Comparison of ENCODE assay signal across 10 cellular contexts in the genomic region with DNA sequence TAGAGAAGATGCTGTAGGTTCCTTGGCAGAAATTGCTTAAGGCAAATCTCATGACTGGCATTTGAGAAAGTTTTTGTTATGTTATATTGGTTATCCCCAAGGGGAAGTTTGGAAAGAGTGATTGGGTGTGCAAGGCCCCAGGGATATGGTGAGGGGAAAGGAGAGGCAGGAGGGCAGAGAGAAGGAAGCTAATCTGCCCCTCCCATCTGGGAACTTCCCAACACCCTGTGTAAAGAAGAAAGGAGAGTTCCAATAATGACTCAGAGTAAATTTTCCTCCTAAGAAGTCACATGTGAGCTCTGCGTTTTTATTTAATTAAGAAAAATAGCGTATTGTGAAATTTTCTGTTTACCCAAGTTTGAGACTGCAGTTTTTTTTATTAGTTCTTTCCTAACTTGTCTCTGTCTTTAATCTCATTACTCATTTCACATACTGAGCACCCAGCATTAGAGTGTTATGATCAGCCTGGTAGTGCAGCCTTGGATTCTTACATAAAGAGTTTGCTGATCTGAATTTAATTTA. TPM values are rescaled to one million over a fixed set of nuclear protein-coding genes. Genes with fewer than 3 reads are reported as not detected.
A peak's percentile ranks its signal among the peaks of the same experiment; 100 is the strongest.
DNase-seq lines count a peak whose midpoint lies in the region; ATAC-seq, FAIRE-seq and TF ChIP-seq lines count a peak whose summit lies in the region.
"Had no signal": no experiment of that assay in that cellular context is flagged by ENCODE, and none has a peak within 500 bp of the region (broad histone marks: within the 10 kb centered on the region; RNA-seq: fewer than 3 reads in every experiment).

No MANE protein-coding gene starts in this region.

- H3K9ac ChIP-seq in PC-3 (ENCODE audit: low read length), result peak overlapping the region; percentile 93

- H3K36me3 ChIP-seq in PC-3 (ENCODE audit: low read depth, low read length) (no peaks in the 10 kb centered on the region), small intestine (ENCODE audit: control insufficient read depth in 2 of 2, insufficient read depth in 2 of 2, low read length in 2 of 2) (no peaks in the 10 kb centered on the region)

- intact Hi-C loops in PC-3 (cut with micrococcal nuclease), result loop anchor here (1.0 to 2.0 kb wide), 5 partner anchors 11 to 120 kb away; no protein-coding TSS in a partner anchor

- POLR2A ChIA-PET in PC-3 (lab: Charles Lee; ENCODE audit: unreplicated experiment), result interaction anchor here (0.6 to 0.7 kb wide), 3 partner anchors 17 to 109 kb away, joined by 3 to 6 read pairs (median 3); no protein-coding TSS in a partner anchor

- H3K9me2 ChIP-seq in PC-3 (replicated peaks; ENCODE audit: low read length), result no peaks in the 10 kb centered on the region

- H2AFZ ChIP-seq in PC-3 (ENCODE audit: low read length), result no peak overlapping the region

- peak overlapping the region; percentile 78 for H3K4me2 ChIP-seq in PC-3 (ENCODE audit: low read length)

- TF ChIP-seq CTCF in PC-3 (conservative IDR thresholded peaks at IDR 0.05; ENCODE audit: low read depth, low read length) (no peak), fibroblast of the aortic adventitia (IDR thresholded peaks at IDR 0.05; ENCODE audit: insufficient read depth, low read length) (no peak)

- peaks cover 50% of the 10 kb centered on the region for H3K4me1 ChIP-seq in PC-3 (ENCODE audit: insufficient read depth, low read length)
- H3K4me1 ChIP-seq in small intestine (ENCODE audit: control insufficient read depth in 2 of 2, insufficient read depth in 1 of 2, low read depth in 1 of 2, low read length in 1 of 2), result no peaks in the 10 kb centered on the region

- BruUV-seq in PC-3 (replicated peaks; lab: Mats Ljungman, UMichigan), result no TSS peak

- H4K20me1 ChIP-seq in PC-3 (ENCODE audit: low read length), result no peaks in the 10 kb centered on the region

- peak; percentile 95 for DNase-seq in PC-3
- DNase-seq in fibroblast of the aortic adventitia (ENCODE audit: low read depth), result peak; percentile 94
- peak; percentile 20 for DNase-seq in small intestine
- no peak for DNase-seq in DMS153 (lab: John Stamatoyannopoulos, UW)
- DNase-seq in NCI-H1694 treated with DMSO at 0.1 percent for 48 hours (lab: John Stamatoyannopoulos, UW), result no peak
- no peak for DNase-seq in cerebellar nuclear complex (lab: John Stamatoyannopoulos, UW)
- DNase-seq: H7, hypothalamus had no signal

- H3K27me3 ChIP-seq in PC-3 (ENCODE audit: low read length), result no peaks in the 10 kb centered on the region
- no peaks in the 10 kb centered on the region for H3K27me3 ChIP-seq in small intestine (ENCODE audit: control insufficient read depth in 2 of 2, insufficient read depth in 2 of 2, low read length in 2 of 2)

- no peaks in the 10 kb centered on the region for H3F3A ChIP-seq in PC-3 (ENCODE audit: low read length, unreplicated experiment)

- no peaks in the 10 kb centered on the region for H3K79me2 ChIP-seq in PC-3 (ENCODE audit: low read length)

- CTCF ChIA-PET in PC-3 (lab: Charles Lee), result interaction anchor here (0.5 kb wide), 1 partner anchor 154 kb away, joined by 4 read pairs; no protein-coding TSS in a partner anchor

- WGBS in small intestine, 3 donors, result 7 to 24% (median 10%) methylated on average over 2 of the region's 2 CpGs

- H3K4me3 ChIP-seq in PC-3 (ENCODE audit: low read length), result peak overlapping the region; percentile 9; the same call in 1 of the 2 replicates
- no peak overlapping the region for H3K4me3 ChIP-seq in fibroblast of the aortic adventitia (ENCODE audit: low read depth, low read length)
- H3K4me3 ChIP-seq in small intestine (ENCODE audit: low read depth in 1 of 2, low read length in 2 of 2), result no peak overlapping the region

- H3K9me3 ChIP-seq in PC-3 (ENCODE audit: low read length) (no peaks in the 10 kb centered on the region), small intestine (ENCODE audit: control insufficient read depth, low read depth) (no peaks in the 10 kb centered on the region)

- no peak for FAIRE-seq in small intestine (lab: Jason Lieb, UNC)

- peak; percentile 18 for ATAC-seq in GM18867 (IDR thresholded peaks at IDR 0.05; ENCODE audit: unreplicated experiment)
- peak; percentile 86 for ATAC-seq in PC-3
- ATAC-seq in HG02840 (IDR thresholded peaks at IDR 0.05; ENCODE audit: low FRiP score, unreplicated experiment), result no peak

- H3K27ac ChIP-seq in PC-3 (ENCODE audit: low read length) (peak overlapping the region; percentile 98), small intestine (ENCODE audit: low read depth in 1 of 2, low read length in 1 of 2) (no peak overlapping the region)

RNA-seq across cellular contexts. Expression of gene KYNU, which starts 3.1 kb away (rescaled TPM):
- total RNA-seq in PC-3 (2014; rRNA removed) (1.1 and 2.3 TPM in 2 replicates), fibroblast of the aortic adventitia (ENCODE audit: low replicate concordance) (under 0.01 and 1.3 TPM in 2 replicates)
- polyA plus RNA-seq in small intestine, result 1 to 10 TPM in 2 of 3 donors, under 1 TPM in 1; 0.67 to 2.2 (median 1.9) TPM

Comparison
In these comparisons a context has a peak if more than half of its experiments do, and no peak if none do; other contexts are left out.
1. DNase-seq: peak in PC-3 (single experiment), fibroblast of the aortic adventitia (single experiment) and small intestine (single experiment); none in DMS153 (single experiment), NCI-H1694 treated with DMSO at 0.1 percent for 48 hours (single experiment) and cerebellar nuclear complex (0 of 2).